ENCODE assay signal across 1 cellular context in the genomic region with DNA sequence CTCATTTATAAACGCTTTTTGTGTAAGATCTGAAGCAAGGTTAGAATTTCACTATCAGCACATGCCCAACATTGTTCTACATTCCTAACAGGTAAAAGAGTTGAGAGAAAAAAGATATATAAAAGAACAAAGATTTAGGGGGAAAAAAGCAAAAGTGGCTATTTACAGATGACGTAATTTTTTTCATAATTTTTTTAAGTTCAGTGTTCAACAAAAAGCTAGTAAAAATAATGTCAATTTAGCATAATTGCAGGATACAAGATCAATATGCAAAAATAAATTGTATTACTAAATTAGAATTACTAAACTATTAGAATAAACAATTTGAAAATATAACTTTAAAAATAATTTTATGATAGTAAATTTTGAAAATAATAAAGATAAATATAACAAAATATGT.
TF ChIP-seq lines count a peak whose summit lies in the region.

No MANE protein-coding gene starts in this region.

TF ChIP-seq in K562, 482 proteins besides CTCF, POLR2A, EP300 and RAD21 (continued from another document):
- TF ChIP-seq, protein P1, sequence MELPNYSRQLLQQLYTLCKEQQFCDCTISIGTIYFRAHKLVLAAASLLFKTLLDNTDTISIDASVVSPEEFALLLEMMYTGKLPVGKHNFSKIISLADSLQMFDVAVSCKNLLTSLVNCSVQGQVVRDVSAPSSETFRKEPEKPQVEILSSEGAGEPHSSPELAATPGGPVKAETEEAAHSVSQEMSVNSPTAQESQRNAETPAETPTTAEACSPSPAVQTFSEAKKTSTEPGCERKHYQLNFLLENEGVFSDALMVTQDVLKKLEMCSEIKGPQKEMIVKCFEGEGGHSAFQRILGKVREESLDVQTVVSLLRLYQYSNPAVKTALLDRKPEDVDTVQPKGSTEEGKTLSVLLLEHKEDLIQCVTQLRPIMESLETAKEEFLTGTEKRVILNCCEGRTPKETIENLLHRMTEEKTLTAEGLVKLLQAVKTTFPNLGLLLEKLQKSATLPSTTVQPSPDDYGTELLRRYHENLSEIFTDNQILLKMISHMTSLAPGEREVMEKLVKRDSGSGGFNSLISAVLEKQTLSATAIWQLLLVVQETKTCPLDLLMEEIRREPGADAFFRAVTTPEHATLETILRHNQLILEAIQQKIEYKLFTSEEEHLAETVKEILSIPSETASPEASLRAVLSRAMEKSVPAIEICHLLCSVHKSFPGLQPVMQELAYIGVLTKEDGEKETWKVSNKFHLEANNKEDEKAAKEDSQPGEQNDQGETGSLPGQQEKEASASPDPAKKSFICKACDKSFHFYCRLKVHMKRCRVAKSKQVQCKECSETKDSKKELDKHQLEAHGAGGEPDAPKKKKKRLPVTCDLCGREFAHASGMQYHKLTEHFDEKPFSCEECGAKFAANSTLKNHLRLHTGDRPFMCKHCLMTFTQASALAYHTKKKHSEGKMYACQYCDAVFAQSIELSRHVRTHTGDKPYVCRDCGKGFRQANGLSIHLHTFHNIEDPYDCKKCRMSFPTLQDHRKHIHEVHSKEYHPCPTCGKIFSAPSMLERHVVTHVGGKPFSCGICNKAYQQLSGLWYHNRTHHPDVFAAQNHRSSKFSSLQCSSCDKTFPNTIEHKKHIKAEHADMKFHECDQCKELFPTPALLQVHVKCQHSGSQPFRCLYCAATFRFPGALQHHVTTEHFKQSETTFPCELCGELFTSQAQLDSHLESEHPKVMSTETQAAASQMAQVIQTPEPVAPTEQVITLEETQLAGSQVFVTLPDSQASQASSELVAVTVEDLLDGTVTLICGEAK (IDR thresholded peaks at IDR 0.05): no peak
- TF ChIP-seq, protein P1 (CRISPR knock-in tag; IDR thresholded peaks at IDR 0.05): no peak
- TF ChIP-seq ZNF512 (tag; IDR thresholded peaks at IDR 0.05): 0 out of 2 replicates have a peak, but pooled peaks have one; percentile 4
- peak; percentile 87 for TF ChIP-seq ZNF316 (IDR thresholded peaks at IDR 0.05)
- TF ChIP-seq BRCA1 (IDR thresholded peaks at IDR 0.05): no peak
- no peak for TF ChIP-seq BRCA1 (CRISPR knock-in tag; IDR thresholded peaks at IDR 0.05)
- TF ChIP-seq NFYB (IDR thresholded peaks at IDR 0.05; ENCODE audit: extremely low read depth, insufficient read length): no peak
- TF ChIP-seq MEF2D (tag; conservative IDR thresholded peaks at IDR 0.05; ENCODE audit: low read depth): no peak
- peak; percentile 72 for TF ChIP-seq C11orf30 (IDR thresholded peaks at IDR 0.05; ENCODE audit: low read depth)
- no peak for TF ChIP-seq ZNF407 (IDR thresholded peaks at IDR 0.05; ENCODE audit: low read depth)
- TF ChIP-seq MAFF (IDR thresholded peaks at IDR 0.05; ENCODE audit: low read length): peak; percentile 36; the same call in 1 of the 2 replicates
- no peak for TF ChIP-seq NCOA1 (IDR thresholded peaks at IDR 0.05; ENCODE audit: low read depth)
